ENCODE assay signal across 8 cellular contexts in genomic region chr1:32754282-32755097, GRCh38. TPM values are rescaled to one million over a fixed set of nuclear protein-coding genes. Genes with fewer than 3 reads are reported as not detected.
DNase-seq lines count a peak whose midpoint lies in the region; ATAC-seq and TF ChIP-seq lines count a peak whose summit lies in the region.

No MANE protein-coding gene starts in this region.

- peak; percentile 76 to 82 (median 79) for DNase-seq in adrenal gland
- DNase-seq in right cardiac atrium, result peak in 2 of 3 donors; percentile 61 to 63
- DNase-seq in GM03348 (ENCODE audit: low spot score), result no peak

- H3K9me3 ChIP-seq in OCI-LY1 (ENCODE audit: low read length), result no peaks in the 10 kb centered on the region
- H3K9me3 ChIP-seq in adrenal gland (replicated peaks in 1 of 3), result no peaks in the 10 kb centered on the region
- no peaks in the 10 kb centered on the region for H3K9me3 ChIP-seq in right cardiac atrium (ENCODE audit: control insufficient read depth, low read length)
- H3K9me3 ChIP-seq in skeletal muscle satellite cell (replicated peaks; ENCODE audit: low read length), result no peaks in the 10 kb centered on the region

- no peaks in the 10 kb centered on the region for H4K20me1 ChIP-seq in OCI-LY1 (ENCODE audit: insufficient read depth, low read length)

- TF ChIP-seq POLR2A in adrenal gland (IDR thresholded peaks at IDR 0.05), result peak in 1 of 2 donors; percentile 62

- H3K9me2 ChIP-seq in OCI-LY1 (ENCODE audit: low read depth, low read length), result no peaks in the 10 kb centered on the region

- peak; percentile 20 for ATAC-seq in GM19455 (IDR thresholded peaks at IDR 0.05; ENCODE audit: unreplicated experiment)
- ATAC-seq in right cardiac atrium, result peak; percentile 22 to 29
- no peak for ATAC-seq in GM18868 (IDR thresholded peaks at IDR 0.05; ENCODE audit: unreplicated experiment)
- ATAC-seq in GM19463 (IDR thresholded peaks at IDR 0.05; ENCODE audit: unreplicated experiment), result no peak

- TF ChIP-seq CTCF in OCI-LY1 (IDR thresholded peaks at IDR 0.05; ENCODE audit: low read length) (no peak; the same call in 1 of the 2 replicates), adrenal gland (IDR thresholded peaks at IDR 0.05) (no peak)

- H3K27ac ChIP-seq in OCI-LY1 (ENCODE audit: low read depth, low read length, poor library complexity, severe bottlenecking), result no peak overlapping the region
- peak overlapping the region; percentile 78 to 99 (median 92) for H3K27ac ChIP-seq in adrenal gland
- H3K27ac ChIP-seq in right cardiac atrium (ENCODE audit: low read length), result no peak overlapping the region

- no peaks in the 10 kb centered on the region for H3K79me2 ChIP-seq in OCI-LY1 (ENCODE audit: insufficient read depth, low read length)

- H3K4me2 ChIP-seq in OCI-LY1 (ENCODE audit: low read length) (peak overlapping the region; percentile 92), skeletal muscle satellite cell (ENCODE audit: low read length) (peak overlapping the region; percentile 100)

- intact Hi-C loops in adrenal gland (cut with DNase I) (no loop called here), right cardiac atrium (cut with DNase I) (no loop called here)

- no peaks in the 10 kb centered on the region for H3K36me3 ChIP-seq in OCI-LY1 (ENCODE audit: insufficient read depth, low read length)
- no peaks in the 10 kb centered on the region for H3K36me3 ChIP-seq in adrenal gland (replicated peaks in 1 of 2)
- no peaks in the 10 kb centered on the region for H3K36me3 ChIP-seq in skeletal muscle satellite cell (ENCODE audit: insufficient read depth, low read length)

- peaks cover 12% of the 10 kb centered on the region for H3K4me1 ChIP-seq in OCI-LY1 (ENCODE audit: insufficient read depth, low read length, severe bottlenecking)
- peaks cover 43 to 50% of the 10 kb centered on the region in 2 donors for H3K4me1 ChIP-seq in adrenal gland (replicated peaks in 1 of 2)
- H3K4me1 ChIP-seq in right cardiac atrium (ENCODE audit: control insufficient read depth, insufficient read depth, low read length), result peaks cover 2% of the 10 kb centered on the region
- peaks cover 11% of the 10 kb centered on the region for H3K4me1 ChIP-seq in skeletal muscle satellite cell (ENCODE audit: control insufficient read depth, insufficient read depth, low read length)

- no peaks in the 10 kb centered on the region for H3F3A ChIP-seq in OCI-LY1 (ENCODE audit: insufficient read depth, low read length)

- H3K9ac ChIP-seq in OCI-LY1 (ENCODE audit: low read length) (peak overlapping the region; percentile 16; the same call in 1 of the 2 replicates), skeletal muscle satellite cell (ENCODE audit: low read depth, low read length) (peak overlapping the region; percentile 57)

- peaks cover 12% of the 10 kb centered on the region for H3K27me3 ChIP-seq in OCI-LY1 (ENCODE audit: insufficient read depth, low read length)
- no peaks in the 10 kb centered on the region for H3K27me3 ChIP-seq in adrenal gland
- no peaks in the 10 kb centered on the region for H3K27me3 ChIP-seq in right cardiac atrium (ENCODE audit: control insufficient read depth, insufficient read depth)
- H3K27me3 ChIP-seq in skeletal muscle satellite cell (ENCODE audit: control insufficient read depth, insufficient read depth, low read length), result peaks cover 5% of the 10 kb centered on the region

- H3K4me3 ChIP-seq in OCI-LY1 (ENCODE audit: low read depth, low read length, poor library complexity, severe bottlenecking), result peak overlapping the region; percentile 63
- H3K4me3 ChIP-seq in adrenal gland, result peak overlapping the region in 3 of 4 donors; percentile 60 to 98 (median 60)
- peak overlapping the region; percentile 77 for H3K4me3 ChIP-seq in right cardiac atrium (ENCODE audit: low read length)
- H3K4me3 ChIP-seq in skeletal muscle satellite cell (ENCODE audit: low read length), result peak overlapping the region; percentile 92

- no peak overlapping the region for H2AFZ ChIP-seq in OCI-LY1 (ENCODE audit: low read length)

- 1 to 9% (median 3%) methylated on average over 11 to 50 of the region's 50 CpGs for WGBS in adrenal gland, 4 donors
- 4% methylated on average over 50 of the region's 50 CpGs for WGBS in right cardiac atrium

RNA-seq across cellular contexts. Expression of gene SYNC, which starts 51.9 kb away (rescaled TPM):
- total RNA-seq in adrenal gland, result 10 to 100 TPM in 4 of 8 donors, 1 to 10 TPM in 4; 5.6 to 35.4 (median 10.4) TPM
- 10 to 100 TPM in 1 of 3 donors, 1 to 10 TPM in 2; 3.2 to 15.2 (median 5.8) TPM for polyA plus RNA-seq in adrenal gland
- total RNA-seq in right cardiac atrium, result 10 to 100 TPM; 18.4 to 33.6 (median 24.5) TPM
- 14.1 TPM for polyA plus RNA-seq in right cardiac atrium
- 7.4 and 22.9 TPM in 2 replicates for total RNA-seq in skeletal muscle satellite cell (2012; rRNA removed)

Comparison
In these comparisons a context has a peak if more than half of its experiments do, and no peak if none do; other contexts are left out.
1. ATAC-seq: peak in GM19455 (single experiment) and right cardiac atrium (2 of 2); none in GM18868 (single experiment) and GM19463 (single experiment).
2. H3K27ac ChIP-seq: peak in adrenal gland (5 of 5); none in OCI-LY1 (single experiment) and right cardiac atrium (single experiment).
3. Peak in every context shown above with its lines, with median percentiles within 50 percentile points of each other: H3K4me3 ChIP-seq.